1 cellular context compared by ENCODE assay signal in the genomic region with DNA sequence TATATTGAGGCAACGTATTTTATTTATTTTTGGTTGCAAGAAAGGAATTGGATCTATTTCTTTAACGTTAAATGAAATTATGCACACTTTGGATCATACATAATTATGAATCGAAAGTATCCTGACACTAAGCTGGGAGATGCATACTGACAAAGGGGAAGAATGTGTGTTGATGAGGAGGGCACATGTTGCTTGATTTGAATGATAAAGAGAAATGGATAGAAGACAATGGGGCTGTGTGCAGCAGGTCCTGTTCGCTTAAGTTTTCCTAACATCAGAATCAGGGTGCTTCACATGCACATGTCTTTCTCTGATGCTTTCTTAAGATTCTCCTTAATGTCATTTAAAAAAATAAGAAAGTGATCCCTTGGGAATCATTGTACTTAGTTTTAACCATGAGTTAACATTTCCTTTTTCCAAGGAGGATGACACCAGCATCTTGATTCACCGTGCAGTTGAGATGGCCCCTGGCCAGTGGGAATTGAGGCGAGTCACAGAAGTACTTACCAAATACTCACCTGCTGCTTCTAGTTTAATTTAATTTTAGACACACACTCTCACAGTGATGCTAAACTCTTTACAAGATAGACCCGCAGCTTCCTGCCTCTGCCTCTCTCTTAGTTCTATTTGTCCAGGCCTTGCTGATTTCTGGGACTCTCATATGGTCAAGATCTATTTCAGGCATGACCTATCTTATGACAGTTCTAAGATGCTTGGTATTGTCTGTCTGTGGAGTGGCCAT.
TF ChIP-seq lines count a peak whose summit lies in the region.

No MANE protein-coding gene starts in this region.

TF ChIP-seq in GM23338, 12 proteins besides CTCF, POLR2A, EP300 and RAD21 (continued from another document):
- TF ChIP-seq NANOG (IDR thresholded peaks at IDR 0.05; ENCODE audit: borderline replicate concordance) = no peak
- no peak for TF ChIP-seq STAT1 (IDR thresholded peaks at IDR 0.05; ENCODE audit: unreplicated experiment)
- no peak for TF ChIP-seq ZNF114 (CRISPR knock-in tag; IDR thresholded peaks at IDR 0.05)
- no peak for TF ChIP-seq EZH2phosphoT487 (IDR thresholded peaks at IDR 0.05; ENCODE audit: unreplicated experiment)
